Comparison of ENCODE assay signal across 8 cellular contexts in genomic region chr9:137044502-137045177, GRCh38. TPM values are rescaled to one million over a fixed set of nuclear protein-coding genes. Genes with fewer than 3 reads are reported as not detected.
DNase-seq lines count a peak whose midpoint lies in the region; ATAC-seq and TF ChIP-seq lines count a peak whose summit lies in the region.

No MANE protein-coding gene starts in this region.

- TF ChIP-seq EP300 in SK-N-SH (IDR thresholded peaks at IDR 0.05; ENCODE audit: borderline replicate concordance in 1 of 2, low read depth in 1 of 2, low read length in 1 of 2): no peak

- H3K27ac ChIP-seq in SK-N-SH (ENCODE audit: low read depth in 2 of 2, low read length in 1 of 2): peak overlapping the region in 1 of 2 experiments; percentile 78; a peak in 2 of 4 replicates

- no peaks in the 10 kb centered on the region for H3K9me3 ChIP-seq in SK-N-SH
- no peaks in the 10 kb centered on the region for H3K9me3 ChIP-seq in skeletal muscle satellite cell (replicated peaks; ENCODE audit: low read length)

- H3K4me3 ChIP-seq in SK-N-SH (ENCODE audit: low read depth in 2 of 2, low read length in 1 of 2) (peak overlapping the region; percentile 62 to 72), skeletal muscle satellite cell (ENCODE audit: low read length) (peak overlapping the region; percentile 86)

- CTCF ChIA-PET in SK-N-SH (lab: Yijun Ruan, JAX): interaction anchor here (0.6 to 19.8 kb wide), 13 partner anchors 8 to 318 kb away, joined by 3 to 803 read pairs (median 4); partner anchors contain the start of genes ABCA2, C8G, FBXW5 and FUT7

- H3K27me3 ChIP-seq in SK-N-SH (ENCODE audit: insufficient read depth): 0 out of 2 replicates have a peak, but pooled peaks cover 4% of the 10 kb centered on the region
- H3K27me3 ChIP-seq in skeletal muscle satellite cell (ENCODE audit: control insufficient read depth, insufficient read depth, low read length): peaks cover 20% of the 10 kb centered on the region

- no peaks in the 10 kb centered on the region for H3K79me2 ChIP-seq in SK-N-SH (ENCODE audit: insufficient read depth)

- H4K20me1 ChIP-seq in SK-N-SH (ENCODE audit: insufficient read depth): peaks cover 26% of the 10 kb centered on the region

- peak in 1 of 2 donors; percentile 36 for ATAC-seq in left cardiac atrium
- ATAC-seq in HG03571 (IDR thresholded peaks at IDR 0.05; ENCODE audit: unreplicated experiment): no peak

- H3K4me1 ChIP-seq in SK-N-SH (ENCODE audit: control insufficient read depth in 1 of 2, insufficient read depth in 2 of 2, low read depth in 1 of 2, low read length in 1 of 2): peaks cover 11 to 25% of the 10 kb centered on the region in 2 experiments; a peak in 2 of 4 replicates
- peaks cover 22% of the 10 kb centered on the region for H3K4me1 ChIP-seq in skeletal muscle satellite cell (ENCODE audit: control insufficient read depth, insufficient read depth, low read length)

- peak; percentile 48 for DNase-seq in NCI-H748 (lab: John Stamatoyannopoulos, UW; ENCODE audit: unreplicated experiment)
- no peak for DNase-seq in NCI-H748 treated with DMSO at 0.1 percent for 48 hours (lab: John Stamatoyannopoulos, UW)
- DNase-seq in SK-N-SH: peak; percentile 83
- peak; percentile 61 for DNase-seq in left cardiac atrium
- DNase-seq in middle frontal gyrus (ENCODE audit: extremely low spot score, low spot score): no peak
- no peak for DNase-seq in activated effector memory CD4-positive, alpha-beta T cell treated with anti-CD3 and anti-CD28 coated beads, Interleukin-2, amount 50 U/mL, for 16 hours

- no peak for TF ChIP-seq RAD21 in SK-N-SH (IDR thresholded peaks at IDR 0.05; ENCODE audit: low read length)

- intact Hi-C loops in left cardiac atrium (cut with DNase I): no loop called here

- H3K4me2 ChIP-seq in SK-N-SH (peak overlapping the region; percentile 96), skeletal muscle satellite cell (ENCODE audit: low read length) (peak overlapping the region; percentile 95)

- peaks cover 0 to 6% of the 10 kb centered on the region in 2 experiments for H3K36me3 ChIP-seq in SK-N-SH (replicated peaks in 1 of 2; ENCODE audit: control insufficient read depth in 1 of 2, insufficient read depth in 2 of 2, low read length in 1 of 2)
- H3K36me3 ChIP-seq in skeletal muscle satellite cell (ENCODE audit: insufficient read depth, low read length): peaks cover 3% of the 10 kb centered on the region

- TF ChIP-seq CTCF in SK-N-SH (IDR thresholded peaks at IDR 0.05): no peak

- H3F3A ChIP-seq in SK-N-SH (replicated peaks; ENCODE audit: insufficient read depth): peaks cover 3% of the 10 kb centered on the region

- POLR2A ChIA-PET in SK-N-SH (lab: Yijun Ruan, JAX): interaction anchor here (0.6 to 1.9 kb wide), 4 partner anchors 10 to 209 kb away, joined by 3 to 8 read pairs (median 6); no protein-coding TSS in a partner anchor

- 31% methylated on average over 10 of the region's 18 CpGs for WGBS in SK-N-SH (ENCODE audit: low lambda C conversion rate)

- H3K9me2 ChIP-seq in SK-N-SH: no peaks in the 10 kb centered on the region

- H2AFZ ChIP-seq in SK-N-SH (ENCODE audit: low read depth): no peak overlapping the region

- peak overlapping the region; percentile 41; the same call in 1 of the 2 replicates for H3K9ac ChIP-seq in SK-N-SH
- peak overlapping the region; percentile 69 for H3K9ac ChIP-seq in skeletal muscle satellite cell (ENCODE audit: low read depth, low read length)

TF ChIP-seq in SK-N-SH, 30 proteins besides CTCF, POLR2A, EP300 and RAD21:
- TF ChIP-seq JUND (IDR thresholded peaks at IDR 0.05) (no peak), MXI1 (IDR thresholded peaks at IDR 0.05; ENCODE audit: low read depth, low read length) (0 out of 2 replicates have a peak, but pooled peaks have one; percentile 21)
TF ChIP-seq in SK-N-SH: peak in this region for 1.

RNA-seq across cellular contexts. Expression of gene NPDC1, which starts 1.3 kb away (rescaled TPM):
- 47.4 and 48.1 TPM in 2 replicates for polyA plus RNA-seq in SK-N-SH (2012; rRNA removed)
- polyA plus RNA-seq in SK-N-SH (2012; cell fraction: cytosol; rRNA removed): 17.2 and 29.3 TPM in 2 replicates
- 364 and 553 TPM in 2 replicates for polyA plus RNA-seq in SK-N-SH (2012; cell fraction: nucleus; rRNA removed)
- 10 to 100 TPM; 75.4 to 87.3 TPM for total RNA-seq in left cardiac atrium
- total RNA-seq in skeletal muscle satellite cell (2012; rRNA removed): 22.1 and 22.5 TPM in 2 replicates

RNA-seq across cellular contexts. Expression of gene ENTPD2, which starts 9.2 kb away (rescaled TPM):
- not detected in 2 replicates for polyA plus RNA-seq in SK-N-SH (2012; rRNA removed)
- polyA plus RNA-seq in SK-N-SH (2012; cell fraction: cytosol; rRNA removed): not detected in 2 replicates
- 0.02 TPM in 1 of 2 replicates, not detected in the other for polyA plus RNA-seq in SK-N-SH (2012; cell fraction: nucleus; rRNA removed)
- 1 to 10 TPM in 1 of 2 donors, under 1 TPM in 1; 0.60 to 2.2 TPM for total RNA-seq in left cardiac atrium
- not detected in 2 replicates for total RNA-seq in skeletal muscle satellite cell (2012; rRNA removed)

RNA-seq across cellular contexts. Expression of gene FUT7, which starts 12.8 kb away (rescaled TPM):
- not detected in 2 replicates for polyA plus RNA-seq in SK-N-SH (2012; rRNA removed)
- polyA plus RNA-seq in SK-N-SH (2012; cell fraction: cytosol; rRNA removed): not detected in 2 replicates
- 0.01 and 0.02 TPM in 2 replicates for polyA plus RNA-seq in SK-N-SH (2012; cell fraction: nucleus; rRNA removed)
- total RNA-seq in left cardiac atrium: under 1 TPM; 0.24 to 0.35 TPM
- not detected in 2 replicates for total RNA-seq in skeletal muscle satellite cell (2012; rRNA removed)

RNA-seq across cellular contexts. Expression of gene ABCA2, which starts 16.6 kb away (rescaled TPM):
- polyA plus RNA-seq in SK-N-SH (2012; rRNA removed): 26.0 and 34.7 TPM in 2 replicates
- polyA plus RNA-seq in SK-N-SH (2012; cell fraction: cytosol; rRNA removed): 9.4 and 18.2 TPM in 2 replicates
- polyA plus RNA-seq in SK-N-SH (2012; cell fraction: nucleus; rRNA removed): 144 and 152 TPM in 2 replicates
- total RNA-seq in left cardiac atrium: 10 to 100 TPM; 30.0 to 33.2 TPM
- 12.7 and 20.3 TPM in 2 replicates for total RNA-seq in skeletal muscle satellite cell (2012; rRNA removed)

RNA-seq across cellular contexts. Expression of gene SAPCD2, which starts 25.7 kb away (rescaled TPM):
- 4.6 and 6.0 TPM in 2 replicates for polyA plus RNA-seq in SK-N-SH (2012; rRNA removed)
- 2.1 and 5.0 TPM in 2 replicates for polyA plus RNA-seq in SK-N-SH (2012; cell fraction: cytosol; rRNA removed)
- polyA plus RNA-seq in SK-N-SH (2012; cell fraction: nucleus; rRNA removed): 6.3 and 7.3 TPM in 2 replicates
- under 1 TPM; 0.39 to 0.44 TPM for total RNA-seq in left cardiac atrium
- total RNA-seq in skeletal muscle satellite cell (2012; rRNA removed): 2.8 and 5.5 TPM in 2 replicates

Comparison
In these comparisons a context has a peak if more than half of its experiments do, and no peak if none do; other contexts are left out.
1. DNase-seq: peak in NCI-H748 (single experiment), SK-N-SH (single experiment) and left cardiac atrium (single experiment); none in NCI-H748 treated with DMSO at 0.1 percent for 48 hours (single experiment), middle frontal gyrus (single experiment) and activated effector memory CD4-positive, alpha-beta T cell treated with anti-CD3 and anti-CD28 coated beads, Interleukin-2, amount 50 U/mL, for 16 hours (single experiment).